Comparison of ENCODE assay signal across 26 cellular contexts in the genomic region with DNA sequence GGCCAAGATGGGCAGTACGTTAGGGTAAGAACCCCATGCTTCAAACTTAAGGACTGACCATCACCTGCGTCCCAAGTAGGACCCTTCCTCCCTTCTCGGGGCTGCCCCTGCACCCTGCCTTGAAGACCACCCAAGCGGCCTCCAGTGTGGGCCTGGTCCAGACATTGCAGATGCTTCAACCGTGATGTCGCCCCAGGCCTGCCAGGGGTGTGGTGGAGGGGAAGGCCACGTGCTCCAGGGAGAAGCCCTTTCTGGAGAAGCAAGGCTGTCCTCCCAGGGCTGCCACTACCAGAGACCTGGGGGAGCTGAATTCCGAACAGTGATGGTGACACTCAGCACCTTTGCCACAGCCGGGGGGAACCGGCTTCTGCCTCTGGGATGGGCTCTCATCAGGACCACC. TPM values are rescaled to one million over a fixed set of nuclear protein-coding genes. Genes with fewer than 3 reads are reported as not detected.
DNase-seq lines count a peak whose midpoint lies in the region; ATAC-seq and TF ChIP-seq lines count a peak whose summit lies in the region.
"Had no signal": no experiment of that assay in that cellular context is flagged by ENCODE, and none has a peak within 500 bp of the region (broad histone marks: within the 10 kb centered on the region; RNA-seq: fewer than 3 reads in every experiment).

No MANE protein-coding gene starts in this region.

- H4K20me1 ChIP-seq in osteoblast (ENCODE audit: insufficient read depth, low read length): no peaks in the 10 kb centered on the region
- H4K20me1 ChIP-seq: BLaER1 had no signal

- H3K4me3 ChIP-seq in lower lobe of right lung (no peak overlapping the region), osteoblast (ENCODE audit: insufficient read depth, low read length) (no peak overlapping the region)
- H3K4me3 ChIP-seq: A549, BLaER1, GM12878 had no signal

- ATAC-seq in lower lobe of right lung (no peak), GM19351 (IDR thresholded peaks at IDR 0.05; ENCODE audit: unreplicated experiment) (no peak)
- ATAC-seq: A549, GM12878 had no signal

- TF ChIP-seq CTCF in chondrocyte (IDR thresholded peaks at IDR 0.05): no peak
- no peak for TF ChIP-seq CTCF in lower lobe of right lung (IDR thresholded peaks at IDR 0.05)
- no peak for TF ChIP-seq CTCF in osteoblast (IDR thresholded peaks at IDR 0.05; ENCODE audit: extremely low read depth, low read depth, low read length)

- intact Hi-C loops in lower lobe of right lung (cut with DNase I): no loop called here

- peaks cover 20% of the 10 kb centered on the region for H3K27me3 ChIP-seq in lower lobe of right lung (ENCODE audit: low read depth)
- H3K27me3 ChIP-seq in osteoblast (ENCODE audit: insufficient read depth, low read length): peaks cover 3% of the 10 kb centered on the region
- H3K27me3 ChIP-seq: BE2C, BLaER1 had no signal

- no peak overlapping the region for H3K27ac Mint-ChIP-seq in chondrocyte (ENCODE audit: unreplicated experiment)
- H3K27ac Mint-ChIP-seq: CD14-positive monocyte; CD4-positive, alpha-beta memory T cell; CD4-positive, CD25-positive, alpha-beta regulatory T cell had no signal

- H3K4me1 ChIP-seq in lower lobe of right lung (no peaks in the 10 kb centered on the region), osteoblast (ENCODE audit: insufficient read depth, low read length) (no peaks in the 10 kb centered on the region)
- H3K4me1 ChIP-seq: A549, BE2C had no signal

- H3K9me3 ChIP-seq in lower lobe of right lung (no peaks in the 10 kb centered on the region), osteoblast (ENCODE audit: low read depth, low read length) (no peaks in the 10 kb centered on the region)
- H3K9me3 ChIP-seq: A549, BE2C, BLaER1 had no signal

- H2AFZ ChIP-seq in osteoblast (ENCODE audit: low read length): no peak overlapping the region

- H3K4me3 Mint-ChIP-seq in chondrocyte (ENCODE audit: unreplicated experiment): no peak overlapping the region
- H3K4me3 Mint-ChIP-seq: CD14-positive monocyte; CD4-positive, alpha-beta memory T cell; CD4-positive, CD25-positive, alpha-beta regulatory T cell; CD8-positive, alpha-beta memory T cell had no signal

- DNase-seq in chondrocyte (ENCODE audit: low spot score) (peak; percentile 81), lower lobe of right lung (peak; percentile 10), osteoblast (ENCODE audit: insufficient read length, low spot score, missing footprints) (peak; percentile 47), AML-193 (lab: John Stamatoyannopoulos, UW) (no peak)
- DNase-seq: BE2C; C1 segment of cervical spinal cord; CD4-positive, alpha-beta memory T cell; CD4-positive, CD25-positive, alpha-beta regulatory T cell; CD8-positive, alpha-beta memory T cell; COR-L47; DMS 273 treated with DMSO at 0.1 percent for 48 hours; DMS153; DMS53; DMS79; DND-41; EL; GDM1 had no signal

- no peaks in the 10 kb centered on the region for H3K9me3 Mint-ChIP-seq in chondrocyte (ENCODE audit: low read depth)
- H3K9me3 Mint-ChIP-seq: CD4-positive, alpha-beta memory T cell; CD4-positive, CD25-positive, alpha-beta regulatory T cell; CD8-positive, alpha-beta memory T cell had no signal

- peaks cover 22% of the 10 kb centered on the region for H3K27me3 Mint-ChIP-seq in chondrocyte (ENCODE audit: low read depth)

- no peaks in the 10 kb centered on the region for H3K79me2 ChIP-seq in osteoblast (ENCODE audit: insufficient read depth, low read length)

- H3K36me3 ChIP-seq in lower lobe of right lung: no peaks in the 10 kb centered on the region
- H3K36me3 ChIP-seq in osteoblast (ENCODE audit: insufficient read depth, low read length): no peaks in the 10 kb centered on the region
- H3K36me3 ChIP-seq: BE2C had no signal

- H3K36me3 Mint-ChIP-seq in chondrocyte (ENCODE audit: low read depth): peaks cover 9% of the 10 kb centered on the region
- H3K36me3 Mint-ChIP-seq: CD14-positive monocyte; CD4-positive, alpha-beta memory T cell; CD4-positive, CD25-positive, alpha-beta regulatory T cell; CD8-positive, alpha-beta memory T cell had no signal

- no peak overlapping the region for H3K4me2 ChIP-seq in osteoblast (ENCODE audit: insufficient read depth, low read length)
- H3K4me2 ChIP-seq: A549, BLaER1 had no signal

- H3K27ac ChIP-seq in lower lobe of right lung (no peak overlapping the region), osteoblast (ENCODE audit: low read depth, low read length) (no peak overlapping the region)
- H3K27ac ChIP-seq: 22Rv1, A549, BLaER1 had no signal

- no peaks in the 10 kb centered on the region for H3K4me1 Mint-ChIP-seq in chondrocyte (ENCODE audit: low read depth)
- H3K4me1 Mint-ChIP-seq: CD4-positive, CD25-positive, alpha-beta regulatory T cell; CD8-positive, alpha-beta memory T cell had no signal

RNA-seq across cellular contexts. Expression of gene NGB, which starts 13.3 kb away (rescaled TPM):
- total RNA-seq in chondrocyte (not detected in 3 replicates), lower lobe of right lung (not detected), osteoblast (not detected in 2 replicates)
- total RNA-seq: A172; CD4-positive, alpha-beta memory T cell; CD4-positive, CD25-positive, alpha-beta regulatory T cell; CD8-positive, alpha-beta memory T cell; Daoy; G401; GM12878 had no signal

Comparison
In these comparisons a context has a peak if more than half of its experiments do, and no peak if none do; other contexts are left out.
1. DNase-seq: peak in chondrocyte (single experiment), lower lobe of right lung (single experiment) and osteoblast (single experiment); none in AML-193 (0 of 2).